Comparison of ENCODE assay signal across 28 cellular contexts in genomic region chr3:98049271-98049670, GRCh38. TPM values are rescaled to one million over a fixed set of nuclear protein-coding genes. Genes with fewer than 3 reads are reported as not detected.
"Had no signal": no experiment of that assay in that cellular context is flagged by ENCODE, and none has a peak within 500 bp of the region (broad histone marks: within the 10 kb centered on the region; RNA-seq: fewer than 3 reads in every experiment).

No MANE protein-coding gene starts in this region.

- H3K9me3 ChIP-seq: suprapubic skin, testis, thoracic aorta, thyroid gland, tibial artery, tibial nerve, transverse colon, upper lobe of left lung, upper lobe of right lung, uterus, vagina had no signal

- H3K27me3 ChIP-seq: suprapubic skin, testis, thyroid gland, tibial artery, tibial nerve, transverse colon, upper lobe of left lung, upper lobe of right lung, uterus, vagina had no signal

- H3K36me3 ChIP-seq: suprapubic skin, thoracic aorta, thyroid gland, tibial artery, tibial nerve, transverse colon, upper lobe of left lung, upper lobe of right lung, uterus, vagina had no signal

- DNase-seq: stimulated activated CD4-positive, alpha-beta T cell treated with anti-CD3 and anti-CD28 coated beads, Interleukin-2, amount 100 ng/mL, for 48 hours; stimulated activated CD4-positive, alpha-beta T cell treated with anti-CD3 and anti-CD28 coated beads, Interleukin-4, amount 100 ng/mL, for 1 hour; stimulated activated CD4-positive, alpha-beta T cell treated with anti-CD3 and anti-CD28 coated beads, Interleukin-4, amount 100 ng/mL, for 24 hours; stimulated activated CD4-positive, alpha-beta T cell treated with anti-CD3 and anti-CD28 coated beads, Interleukin-4, amount 100 ng/mL, for 4 hours; stimulated activated CD8-positive, alpha-beta memory T cell treated with anti-CD3 and anti-CD28 coated beads, Interleukin-4, amount 100 ng/mL, for 48 hours; stimulated activated naive B cell treated with anti-CD40 and anti-IgM and Interleukin-4, amounts not matched to agents 10 μg/mL and 1 μg/mL and 100 μg/mL, for 72 hours; stimulated activated naive CD4-positive, alpha-beta T cell; stimulated activated naive CD4-positive, alpha-beta T cell treated with Interleukin-2 at 50 U/mL for 16 hours; stimulated activated naive CD8-positive, alpha-beta T cell treated with anti-CD3 and anti-CD28 coated beads, Interleukin-15, amount 100 ng/mL, for 72 hours; stimulated activated naive CD8-positive, alpha-beta T cell treated with anti-CD3 and anti-CD28 coated beads, Interleukin-15, Interleukin-2, amounts not matched to agents 100 U/mL and 50 U/mL, for 24 hours; substantia nigra; testis; thyroid gland; tibial artery; transverse colon; trophoblast cell; upper lobe of left lung; upper lobe of right lung; uterus had no signal

- H3K27ac ChIP-seq: suprapubic skin, testis, thoracic aorta, thyroid gland, tibial artery, tibial nerve, transverse colon, upper lobe of left lung, upper lobe of right lung, uterus, vagina had no signal

- H3K4me1 ChIP-seq: suprapubic skin, testis, thyroid gland, tibial artery, tibial nerve, transverse colon, upper lobe of left lung, upper lobe of right lung, uterus, vagina had no signal

- H3K4me3 ChIP-seq: suprapubic skin, testis, thoracic aorta, thyroid gland, tibial artery, tibial nerve, transverse colon, upper lobe of left lung, upper lobe of right lung, uterus, vagina had no signal

RNA-seq across cellular contexts. Expression of gene GABRR3, which starts 14.2 kb away (rescaled TPM):
- total RNA-seq: subcutaneous adipose tissue, suprapubic skin, thoracic aorta, tibial nerve, transverse colon, upper lobe of left lung, upper lobe of right lung, uterus, vagina had no signal

RNA-seq across cellular contexts. Expression of gene OR5AC2, which starts 37.7 kb away (rescaled TPM):
- total RNA-seq: subcutaneous adipose tissue, suprapubic skin, temporal lobe, testis, thoracic aorta, thyroid gland, tibial nerve, transverse colon, upper lobe of left lung, upper lobe of right lung, ureter, urinary bladder, uterus, vagina had no signal
- polyA plus RNA-seq: thymus, urinary bladder had no signal
